In genomic region chr22:42400811-42401547, GRCh38 we compare ENCODE assay signal across 27 cellular contexts. TPM values are rescaled to one million over a fixed set of nuclear protein-coding genes. Genes with fewer than 3 reads are reported as not detected.
"Had no signal": no experiment of that assay in that cellular context is flagged by ENCODE, and none has a peak within 500 bp of the region (broad histone marks: within the 10 kb centered on the region; RNA-seq: fewer than 3 reads in every experiment).

No MANE protein-coding gene starts in this region.

- H3K9me3 Mint-ChIP-seq: activated naive CD4-positive, alpha-beta T cell treated with anti-CD3 and anti-CD28 coated beads, Interleukin-2, amount 10 ng/mL, durations not matched to agents 7 days and 5 days; activated T-helper 1 cell treated with anti-CD3 and anti-CD28 coated beads, Interleukin-12 subunit alpha, Interleukin-12 subunit beta, Interleukin-2, Interleukin-4 antibody, amounts not matched to agents 30 ng/mL and 10 ng/mL and 1 ng/mL, durations not matched to agents 14 hours and 24 hours and 36 hours; central memory CD8-positive, alpha-beta T cell; natural killer cell; stimulated activated naive CD8-positive, alpha-beta T cell treated with anti-CD3 and anti-CD28 coated beads, Interleukin-15, Interleukin-2, amounts not matched to agents 100 ng/mL and 50 ng/mL, for 24 hours; type B pancreatic cell had no signal

- H3K4me3 ChIP-seq: esophagus muscularis mucosa, heart left ventricle, neural progenitor cell, right lobe of liver, thoracic aorta, vagina had no signal

- H3K27ac Mint-ChIP-seq: activated naive CD4-positive, alpha-beta T cell treated with anti-CD3 and anti-CD28 coated beads, Interleukin-2, amount 10 ng/mL, durations not matched to agents 7 days and 5 days; activated T-helper 1 cell treated with anti-CD3 and anti-CD28 coated beads, Interleukin-12 subunit alpha, Interleukin-12 subunit beta, Interleukin-2, Interleukin-4 antibody, amounts not matched to agents 30 ng/mL and 10 ng/mL and 1 ng/mL, durations not matched to agents 14 hours and 24 hours and 36 hours; immature natural killer cell; natural killer cell; stimulated activated naive CD8-positive, alpha-beta T cell treated with anti-CD3 and anti-CD28 coated beads, Interleukin-15, Interleukin-2, amounts not matched to agents 100 ng/mL and 50 ng/mL, for 24 hours; type B pancreatic cell had no signal

- H3K36me3 Mint-ChIP-seq: activated naive CD4-positive, alpha-beta T cell treated with anti-CD3 and anti-CD28 coated beads, Interleukin-2, amount 10 ng/mL, durations not matched to agents 7 days and 5 days; immature natural killer cell; natural killer cell; neural progenitor cell; type B pancreatic cell had no signal

- H3K4me1 ChIP-seq: esophagus muscularis mucosa, foreskin keratinocyte, right lobe of liver had no signal

- H3K36me3 ChIP-seq: esophagus muscularis mucosa, heart left ventricle, neural progenitor cell, right lobe of liver, thoracic aorta, vagina had no signal

- H3K27me3 ChIP-seq: neural progenitor cell, right lobe of liver, vagina had no signal

- DNase-seq: activated CD4-positive, alpha-beta T cell treated with anti-CD3 and anti-CD28 coated beads for 48 hours; activated CD4-positive, alpha-beta T cell treated with anti-CD3 and anti-CD28 coated beads, Interleukin-2, amount 50 U/mL, for 48 hours; activated CD8-positive, alpha-beta memory T cell treated with anti-CD3 and anti-CD28 coated beads, Interleukin-2, amount 50 U/mL, for 4 hours; activated effector memory CD4-positive, alpha-beta T cell treated with anti-CD3 and anti-CD28 coated beads, Interleukin-2, amount 50 U/mL, for 16 hours; activated naive CD4-positive, alpha-beta T cell treated with anti-CD3 and anti-CD28 coated beads, Interleukin-2, amount 10 ng/mL, durations not matched to agents 7 days and 5 days; activated T-cell treated with anti-CD3 and anti-CD28 coated beads, Interleukin-2, amount 50 U/mL, for 1 hour; dermis blood vessel endothelial cell; effector CD4-positive, alpha-beta T cell; foreskin keratinocyte; heart left ventricle; hypothalamus; immature natural killer cell; kidney; left colon; mesenchymal stem cell; natural killer cell; right lobe of liver; stimulated activated CD4-positive, alpha-beta T cell treated with anti-CD3 and anti-CD28 coated beads, Interleukin-2, amount 100 ng/mL, for 48 hours had no signal

- H3K4me1 Mint-ChIP-seq: immature natural killer cell had no signal

- H3K27ac ChIP-seq: esophagus muscularis mucosa, foreskin keratinocyte, heart left ventricle, neural progenitor cell, right lobe of liver, thoracic aorta, vagina had no signal

- ATAC-seq: foreskin keratinocyte, heart left ventricle, left colon, natural killer cell, right lobe of liver had no signal

- H3K27me3 Mint-ChIP-seq: stimulated activated naive CD8-positive, alpha-beta T cell treated with anti-CD3 and anti-CD28 coated beads, Interleukin-15, Interleukin-2, amounts not matched to agents 100 ng/mL and 50 ng/mL, for 24 hours had no signal

- H3K9me3 ChIP-seq: esophagus muscularis mucosa, heart left ventricle, right lobe of liver, thoracic aorta, vagina had no signal

- H3K4me3 Mint-ChIP-seq: activated naive CD4-positive, alpha-beta T cell treated with anti-CD3 and anti-CD28 coated beads, Interleukin-2, amount 10 ng/mL, durations not matched to agents 7 days and 5 days; activated T-helper 1 cell treated with anti-CD3 and anti-CD28 coated beads, Interleukin-12 subunit alpha, Interleukin-12 subunit beta, Interleukin-2, Interleukin-4 antibody, amounts not matched to agents 30 ng/mL and 10 ng/mL and 1 ng/mL, durations not matched to agents 14 hours and 24 hours and 36 hours; central memory CD8-positive, alpha-beta T cell; immature natural killer cell; natural killer cell; stimulated activated naive CD8-positive, alpha-beta T cell treated with anti-CD3 and anti-CD28 coated beads, Interleukin-15, Interleukin-2, amounts not matched to agents 100 ng/mL and 50 ng/mL, for 24 hours; type B pancreatic cell had no signal

RNA-seq across cellular contexts. Expression of gene NFAM1, which starts 31.2 kb away (rescaled TPM):
- total RNA-seq: bronchial epithelial cell, dermis blood vessel endothelial cell, foreskin keratinocyte had no signal
- polyA plus RNA-seq: foreskin keratinocyte had no signal
